In genomic region chr11:65305501-65306268, GRCh38 we compare ENCODE assay signal across 17 cellular contexts. TPM values are rescaled to one million over a fixed set of nuclear protein-coding genes. Genes with fewer than 3 reads are reported as not detected.
DNase-seq lines count a peak whose midpoint lies in the region; ATAC-seq and TF ChIP-seq lines count a peak whose summit lies in the region.
"Had no signal": no experiment of that assay in that cellular context is flagged by ENCODE, and none has a peak within 500 bp of the region (broad histone marks: within the 10 kb centered on the region; RNA-seq: fewer than 3 reads in every experiment).

No MANE protein-coding gene starts in this region.

- H3K4me3 ChIP-seq in fibroblast of mammary gland (ENCODE audit: control insufficient read depth, low read depth, low read length) = no peak overlapping the region
- H3K4me3 ChIP-seq in ovary = no peak overlapping the region
- H3K4me3 ChIP-seq: heart left ventricle, tibial nerve had no signal

- no peaks in the 10 kb centered on the region for H3K9me3 ChIP-seq in ovary
- H3K9me3 ChIP-seq: heart left ventricle, tibial nerve had no signal

- H3K36me3 ChIP-seq in ovary = no peaks in the 10 kb centered on the region
- H3K36me3 ChIP-seq: heart left ventricle had no signal

- no peaks in the 10 kb centered on the region for H3K27me3 ChIP-seq in ovary
- H3K27me3 ChIP-seq: heart left ventricle, tibial nerve had no signal

- DNase-seq in AG08396 (ENCODE audit: low spot score) = peak; percentile 45
- peak; percentile 68 for DNase-seq in fibroblast of mammary gland (ENCODE audit: low read depth)
- DNase-seq in ovary = peak in 2 of 5 donors; percentile 41 to 50
- no peak for DNase-seq in dedifferentiated amniotic fluid mesenchymal stem cell (ENCODE audit: extremely low spot score)
- DNase-seq in UCSD-AML1 (lab: John Stamatoyannopoulos, UW; ENCODE audit: unreplicated experiment) = no peak
- no peak for DNase-seq in activated naive CD4-positive, alpha-beta T cell (lab: John Stamatoyannopoulos, UW)
- DNase-seq: activated CD4-positive, alpha-beta T cell treated with anti-CD3 and anti-CD28 coated beads, Interleukin-2, amount 10 ng/mL, durations not matched to agents 24 days and 14 days; activated effector memory CD4-positive, alpha-beta T cell treated with Interleukin-2 at 50 U/mL for 16 hours; dermis blood vessel endothelial cell; KG1; NCI-H187 treated with DMSO at 0.1 percent for 48 hours; SW 1271 had no signal

- intact Hi-C loops in ovary (cut with DNase I) = no loop called here

- no peak for TF ChIP-seq POLR2A in ovary (IDR thresholded peaks at IDR 0.05)

- 41 to 64% (median 50%) methylated on average over 17 of the region's 17 CpGs for WGBS in ovary, 3 donors

- peaks cover 20% of the 10 kb centered on the region for H3K4me1 ChIP-seq in ovary (ENCODE audit: insufficient read depth)

- TF ChIP-seq EP300 in ovary (IDR thresholded peaks at IDR 0.05) = no peak

- peak overlapping the region; percentile 82 for H3K27ac ChIP-seq in VCaP
- peak overlapping the region; percentile 7 to 35 for H3K27ac ChIP-seq in ovary

- TF ChIP-seq CTCF in VCaP (conservative IDR thresholded peaks at IDR 0.05) (peak; percentile 39), fibroblast of mammary gland (conservative IDR thresholded peaks at IDR 0.05; ENCODE audit: control insufficient read depth, insufficient read depth, low read depth, low read length) (no peak), ovary (IDR thresholded peaks at IDR 0.05) (no peak)

- ATAC-seq in GM21360 (IDR thresholded peaks at IDR 0.05; ENCODE audit: unreplicated experiment) = no peak
- ATAC-seq: heart left ventricle had no signal

RNA-seq across cellular contexts. Expression of gene CDC42EP2, which starts 9.0 kb away (rescaled TPM):
- total RNA-seq in ovary = 10 to 100 TPM; 13.7 to 46.9 (median 20.1) TPM
- polyA plus RNA-seq in ovary = 1 to 10 TPM in 1 of 2 donors, under 1 TPM in 1; 0.48 to 8.0 TPM

RNA-seq across cellular contexts. Expression of gene DPF2, which starts 28.0 kb away (rescaled TPM):
- total RNA-seq in ovary = 10 to 100 TPM; 49.7 to 99.1 (median 85.4) TPM
- polyA plus RNA-seq in ovary = 10 to 100 TPM; 52.0 to 78.4 TPM

RNA-seq across cellular contexts. Expression of gene POLA2, which starts 43.9 kb away (rescaled TPM):
- 10 to 100 TPM in 3 of 7 donors, 1 to 10 TPM in 4; 4.5 to 10.4 (median 8.6) TPM for total RNA-seq in ovary
- 10 to 100 TPM in 1 of 2 donors, 1 to 10 TPM in 1; 8.6 to 13.3 TPM for polyA plus RNA-seq in ovary

RNA-seq across cellular contexts. Expression of gene TIGD3, which starts 48.9 kb away (rescaled TPM):
- under 1 TPM in 6 of 7 donors, not detected in 1; 0.11 to 0.72 (median 0.34) TPM for total RNA-seq in ovary
- under 1 TPM in 1 of 2 donors, not detected in 1; 0.31 TPM for polyA plus RNA-seq in ovary
- total RNA-seq: lung microvascular endothelial cell had no signal

Comparison
In these comparisons a context has a peak if more than half of its experiments do, and no peak if none do; other contexts are left out.
1. DNase-seq: peak in AG08396 (single experiment) and fibroblast of mammary gland (single experiment); none in dedifferentiated amniotic fluid mesenchymal stem cell (single experiment), UCSD-AML1 (single experiment) and activated naive CD4-positive, alpha-beta T cell (0 of 4).